ENCODE assay signal across 8 cellular contexts in the genomic region with DNA sequence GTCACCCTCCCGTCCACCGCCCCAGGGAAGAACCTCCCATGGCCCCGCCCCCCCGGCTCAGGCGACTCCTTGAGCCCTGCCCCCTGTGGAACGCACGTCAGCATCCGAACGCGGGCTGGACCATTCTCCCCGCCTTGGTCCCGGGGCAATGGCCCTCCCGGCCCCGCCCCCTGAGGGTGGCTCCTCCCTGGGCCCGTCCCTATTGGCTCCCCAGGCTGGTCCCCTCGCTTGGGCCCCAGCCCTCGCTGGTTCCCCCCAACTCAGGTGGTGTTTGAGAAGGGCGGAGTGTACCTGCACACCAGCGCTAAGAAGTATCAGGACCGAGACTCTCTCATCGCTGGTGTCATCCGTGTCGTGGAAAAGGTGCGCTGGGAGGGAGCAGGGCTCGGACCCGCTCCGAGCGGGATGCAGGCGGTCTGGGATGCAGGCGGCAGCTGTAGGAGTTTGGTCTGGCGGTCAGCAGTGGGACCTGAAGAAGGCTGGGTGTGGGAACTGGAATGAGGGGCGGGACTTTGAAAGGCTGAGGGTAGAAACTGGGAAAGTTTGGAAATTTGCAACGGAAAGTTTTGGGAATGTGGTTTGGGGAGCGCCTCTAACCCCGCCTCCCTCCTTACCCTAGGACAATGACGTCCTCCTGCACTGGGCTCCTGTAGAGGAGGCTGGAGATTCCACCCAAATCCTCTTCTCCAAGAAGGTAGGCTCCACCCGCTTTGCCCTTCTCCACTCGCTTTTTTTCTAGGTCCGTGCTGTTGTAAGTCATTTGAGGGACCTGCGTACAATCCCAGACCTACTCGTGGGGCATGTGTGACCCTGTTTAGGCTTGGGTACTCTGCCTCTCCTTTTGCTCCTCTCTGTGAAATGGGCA. TPM values are rescaled to one million over a fixed set of nuclear protein-coding genes. Genes with fewer than 3 reads are reported as not detected.
DNase-seq lines count a peak whose midpoint lies in the region; TF ChIP-seq lines count a peak whose summit lies in the region.

No MANE protein-coding gene starts in this region.

- H3K4me1 Mint-ChIP-seq in neural progenitor cell, result peaks cover 20% of the 10 kb centered on the region

- no peaks in the 10 kb centered on the region for H3K27me3 ChIP-seq in neural progenitor cell

- H4K20me1 ChIP-seq in neural progenitor cell (ENCODE audit: low read depth), result peaks cover 18% of the 10 kb centered on the region

- H2AFZ ChIP-seq in neural progenitor cell (replicated peaks), result peak overlapping the region; percentile 48

- no peak overlapping the region for H3K4me3 Mint-ChIP-seq in neural progenitor cell

- H3F3A ChIP-seq in neural progenitor cell (ENCODE audit: low read depth), result peaks cover 6% of the 10 kb centered on the region

- H3K4me1 ChIP-seq in ES-I3 (ENCODE audit: insufficient read depth, low read length) (peaks cover 7% of the 10 kb centered on the region; the same call in 1 of the 2 replicates), neural progenitor cell (peaks cover 10% of the 10 kb centered on the region)

- no peaks in the 10 kb centered on the region for H3K9me3 ChIP-seq in ES-I3 (ENCODE audit: control insufficient read depth, insufficient read depth, low read length)
- H3K9me3 ChIP-seq in neural progenitor cell (ENCODE audit: low read depth), result no peaks in the 10 kb centered on the region

- peak overlapping the region; percentile 87 for H3K27ac ChIP-seq in neural progenitor cell

- H3K79me2 ChIP-seq in neural progenitor cell (ENCODE audit: low read depth), result peaks cover 30% of the 10 kb centered on the region

- H3K4me2 ChIP-seq in neural progenitor cell, result peak overlapping the region; percentile 76

- H3K36me3 ChIP-seq in ES-I3 (ENCODE audit: insufficient read depth, low read length) (peaks cover 4% of the 10 kb centered on the region; the same call in 1 of the 2 replicates), neural progenitor cell (peaks cover 3% of the 10 kb centered on the region)

- peaks cover 2% of the 10 kb centered on the region for H3K27me3 Mint-ChIP-seq in neural progenitor cell (ENCODE audit: insufficient read depth, low read depth)

- H3K9me3 Mint-ChIP-seq in neural progenitor cell, result no peaks in the 10 kb centered on the region

- TF ChIP-seq CTCF in fibroblast of villous mesenchyme (IDR thresholded peaks at IDR 0.05; ENCODE audit: insufficient read depth, low read depth, low read length), result no peak
- TF ChIP-seq CTCF in neural progenitor cell (IDR thresholded peaks at IDR 0.05), result no peak

- H3K4me3 ChIP-seq in fibroblast of villous mesenchyme (ENCODE audit: low read depth, low read length), result peak overlapping the region; percentile 95
- peak overlapping the region; percentile 88 for H3K4me3 ChIP-seq in neural progenitor cell

- H3K36me3 Mint-ChIP-seq in neural progenitor cell, result peaks cover 17% of the 10 kb centered on the region

- peak overlapping the region; percentile 82 for H3K27ac Mint-ChIP-seq in neural progenitor cell

- DNase-seq in H4 (ENCODE audit: low spot score), result peak; percentile 97
- DNase-seq in LHCN-M2 (ENCODE audit: low read depth), result peak; percentile 96
- DNase-seq in RPMI7951 (ENCODE audit: low read depth), result peak; percentile 97
- peak; percentile 99 for DNase-seq in activated effector memory CD4-positive, alpha-beta T cell treated with anti-CD3 and anti-CD28 coated beads, Interleukin-2, amount 50 U/mL, for 16 hours
- DNase-seq in fibroblast of villous mesenchyme (ENCODE audit: low read depth), result peak; percentile 98
- peak; percentile 99 for DNase-seq in neural progenitor cell (ENCODE audit: low spot score)
- DNase-seq in stromal cell of bone marrow (ENCODE audit: low read depth), result peak; percentile 97

- peak overlapping the region; percentile 95 for H3K9ac ChIP-seq in ES-I3 (ENCODE audit: low read depth, low read length)
- peak overlapping the region; percentile 29 for H3K9ac ChIP-seq in neural progenitor cell

RNA-seq across cellular contexts. Expression of gene TBC1D17, which starts 0.6 kb away (rescaled TPM):
- total RNA-seq in H4 (2014; rRNA removed; shearing (Covaris generic)), result 2.6 and 6.8 TPM in 2 replicates
- total RNA-seq in LHCN-M2 (2014; rRNA removed) (7.5 and 9.8 TPM in 2 replicates), fibroblast of villous mesenchyme (23.3 and 27.4 TPM in 2 replicates), neural progenitor cell (ENCODE audit: low replicate concordance) (10.4 and 15.9 TPM in 2 replicates)
- 40.4 TPM for polyA plus RNA-seq in LHCN-M2 (2012)
- 10.3 and 12.3 TPM in 2 replicates for total RNA-seq in RPMI7951 (2014; rRNA removed; shearing (Covaris generic))

RNA-seq across cellular contexts. Expression of gene AKT1S1, which starts 1.0 kb away (rescaled TPM):
- total RNA-seq in H4 (2014; rRNA removed; shearing (Covaris generic)), result 12.8 and 13.4 TPM in 2 replicates
- total RNA-seq in LHCN-M2 (2014; rRNA removed) (17.1 and 20.7 TPM in 2 replicates), fibroblast of villous mesenchyme (11.9 and 12.5 TPM in 2 replicates), neural progenitor cell (ENCODE audit: low replicate concordance) (2.3 and 13.6 TPM in 2 replicates)
- 78.2 TPM for polyA plus RNA-seq in LHCN-M2 (2012)
- 10.8 and 15.3 TPM in 2 replicates for total RNA-seq in RPMI7951 (2014; rRNA removed; shearing (Covaris generic))

RNA-seq across cellular contexts. Expression of gene PNKP, which starts 10.7 kb away (rescaled TPM):
- 20.5 and 22.7 TPM in 2 replicates for total RNA-seq in H4 (2014; rRNA removed; shearing (Covaris generic))
- total RNA-seq in LHCN-M2 (2014; rRNA removed) (51.3 and 51.6 TPM in 2 replicates), fibroblast of villous mesenchyme (40.2 and 64.1 TPM in 2 replicates), neural progenitor cell (ENCODE audit: low replicate concordance) (41.1 and 72.4 TPM in 2 replicates)
- 56.5 TPM for polyA plus RNA-seq in LHCN-M2 (2012)
- 22.7 and 29.7 TPM in 2 replicates for total RNA-seq in RPMI7951 (2014; rRNA removed; shearing (Covaris generic))

RNA-seq across cellular contexts. Expression of gene IL4I1, which starts 18.6 kb away (rescaled TPM):
- total RNA-seq in H4 (2014; rRNA removed; shearing (Covaris generic)), result 0.15 TPM in 1 of 2 replicates, not detected in the other
- 0.34 TPM in 1 of 2 replicates, not detected in the other for total RNA-seq in LHCN-M2 (2014; rRNA removed)
- polyA plus RNA-seq in LHCN-M2 (2012), result 1.1 TPM
- total RNA-seq in RPMI7951 (2014; rRNA removed; shearing (Covaris generic)), result 0.39 and 1.3 TPM in 2 replicates
- total RNA-seq in fibroblast of villous mesenchyme, result 0.43 and 0.64 TPM in 2 replicates
- 0.56 TPM in 1 of 2 replicates, not detected in the other for total RNA-seq in neural progenitor cell (ENCODE audit: low replicate concordance)

RNA-seq across cellular contexts. Expression of gene PTOV1, which starts 27.2 kb away (rescaled TPM):
- 99.9 and 101 TPM in 2 replicates for total RNA-seq in H4 (2014; rRNA removed; shearing (Covaris generic))
- total RNA-seq in LHCN-M2 (2014; rRNA removed) (93.5 and 109 TPM in 2 replicates), fibroblast of villous mesenchyme (47.9 and 53.5 TPM in 2 replicates), neural progenitor cell (ENCODE audit: low replicate concordance) (63.5 and 218 TPM in 2 replicates)
- polyA plus RNA-seq in LHCN-M2 (2012), result 146 TPM
- 89.9 and 100 TPM in 2 replicates for total RNA-seq in RPMI7951 (2014; rRNA removed; shearing (Covaris generic))

Comparison
In these comparisons a context has a peak if more than half of its experiments do, and no peak if none do; other contexts are left out.
1. Peak in every context shown above with its lines: DNase-seq, H3K4me3 ChIP-seq and H3K27ac ChIP-seq.